In the genomic region with DNA sequence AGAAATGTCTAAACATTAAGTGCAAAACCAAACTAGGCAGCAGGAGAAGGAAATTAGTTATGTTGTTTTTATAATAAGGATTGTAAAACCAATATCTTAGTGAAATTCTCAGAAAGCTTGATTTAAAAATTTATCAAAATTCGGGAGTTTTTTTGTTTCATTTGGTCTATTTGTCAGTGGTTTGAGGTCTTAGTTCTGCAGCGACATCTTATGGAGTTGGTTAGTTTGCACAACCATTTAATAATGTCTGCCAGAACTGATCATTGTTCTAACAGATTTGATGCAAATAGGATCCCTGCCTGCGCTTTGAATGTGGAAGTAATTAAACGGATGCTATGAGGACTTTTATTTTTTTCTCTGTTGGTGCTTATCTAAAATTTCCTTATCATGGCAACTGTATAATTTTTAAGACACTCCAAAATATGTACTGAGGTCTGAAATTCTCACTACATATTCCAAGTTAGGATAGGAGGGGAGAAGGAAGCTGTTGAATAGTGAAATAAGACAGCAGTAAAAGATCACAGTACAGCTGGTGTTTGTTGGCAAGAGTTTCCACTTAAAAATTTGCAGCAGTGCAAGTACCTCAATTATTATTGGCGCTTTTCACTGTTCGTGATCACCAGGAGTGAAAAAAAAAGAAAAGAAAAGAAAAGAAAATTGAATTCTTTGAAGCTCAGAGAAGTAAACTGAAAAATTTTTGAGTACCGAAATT, we compare ENCODE assay signal across 11 cellular contexts.
DNase-seq lines count a peak whose midpoint lies in the region; ATAC-seq and TF ChIP-seq lines count a peak whose summit lies in the region.
"Had no signal": no experiment of that assay in that cellular context is flagged by ENCODE, and none has a peak within 500 bp of the region (broad histone marks: within the 10 kb centered on the region; RNA-seq: fewer than 3 reads in every experiment).

No MANE protein-coding gene starts in this region.

- H3K4me2 ChIP-seq in SK-N-SH, result no peak overlapping the region

- no peak for TF ChIP-seq POLR2A in spleen (IDR thresholded peaks at IDR 0.05)

- H3K27ac ChIP-seq in SK-N-SH (ENCODE audit: low read depth in 2 of 2, low read length in 1 of 2), result no peak overlapping the region
- H3K27ac ChIP-seq in spleen, result no peak overlapping the region

- WGBS in SK-N-SH (ENCODE audit: low lambda C conversion rate), result 48% methylated on average over 7 of the region's 7 CpGs
- 66 to 81% (median 74%) methylated on average over 7 of the region's 7 CpGs for WGBS in spleen, 5 donors

- no peaks in the 10 kb centered on the region for H4K20me1 ChIP-seq in SK-N-SH (ENCODE audit: insufficient read depth)

- POLR2A ChIA-PET in SK-N-SH (lab: Yijun Ruan, JAX), result no interaction called here

- no peak for ATAC-seq in HG02610 (IDR thresholded peaks at IDR 0.05; ENCODE audit: unreplicated experiment)

- intact Hi-C loops in spleen (cut with DNase I; ENCODE audit: low total_unique reads), result no loop called here

- CTCF ChIA-PET in SK-N-SH (lab: Yijun Ruan, JAX), result interaction anchor here (0.8 to 1.5 kb wide), 5 partner anchors 12 to 215 kb away, joined by 3 to 5 read pairs (median 3); no protein-coding TSS in a partner anchor

- no peaks in the 10 kb centered on the region for H3K9me2 ChIP-seq in SK-N-SH

- H2AFZ ChIP-seq in SK-N-SH (ENCODE audit: low read depth), result 0 out of 2 replicates have a peak overlapping the region, but pooled peaks have one; percentile 20

- H3F3A ChIP-seq in SK-N-SH (replicated peaks; ENCODE audit: insufficient read depth), result no peaks in the 10 kb centered on the region

- no peaks in the 10 kb centered on the region for H3K79me2 ChIP-seq in SK-N-SH (ENCODE audit: insufficient read depth)

- H3K36me3 ChIP-seq in SK-N-SH (replicated peaks in 1 of 2; ENCODE audit: control insufficient read depth in 1 of 2, insufficient read depth in 2 of 2, low read length in 1 of 2) (no peaks in the 10 kb centered on the region), spleen (no peaks in the 10 kb centered on the region)

- no peak for TF ChIP-seq EP300 in SK-N-SH (IDR thresholded peaks at IDR 0.05; ENCODE audit: borderline replicate concordance in 1 of 2, low read depth in 1 of 2, low read length in 1 of 2)

- H3K4me1 ChIP-seq in SK-N-SH (ENCODE audit: control insufficient read depth in 1 of 2, insufficient read depth in 2 of 2, low read depth in 1 of 2, low read length in 1 of 2) (no peaks in the 10 kb centered on the region; a peak in 1 of 4 replicates), spleen (no peaks in the 10 kb centered on the region)

- H3K9ac ChIP-seq in SK-N-SH, result no peak overlapping the region

- no peaks in the 10 kb centered on the region for H3K9me3 ChIP-seq in SK-N-SH
- H3K9me3 ChIP-seq in spleen, result no peaks in the 10 kb centered on the region

- H3K4me3 ChIP-seq in AG10803 (ENCODE audit: low read length) (no peak overlapping the region; the same call in 1 of the 2 replicates), HFF-Myc (replicated peaks; ENCODE audit: low read depth, low read length) (no peak overlapping the region), SK-N-SH (ENCODE audit: low read depth in 2 of 2, low read length in 1 of 2) (no peak overlapping the region), spleen (no peak overlapping the region)

- peak; percentile 61 for TF ChIP-seq RAD21 in SK-N-SH (IDR thresholded peaks at IDR 0.05; ENCODE audit: low read length)

- DNase-seq in AG10803 (ENCODE audit: low read depth), result peak; percentile 38
- DNase-seq in HFF-Myc (ENCODE audit: extremely low read depth, low read depth), result no peak
- DNase-seq in SK-N-SH, result peak; percentile 5
- DNase-seq in globus pallidus (ENCODE audit: low spot score), result peak; percentile 41
- DNase-seq in OCI-M2 (lab: John Stamatoyannopoulos, UW; ENCODE audit: unreplicated experiment), result no peak
- DNase-seq in spleen, result no peak
- DNase-seq in NCI-H187 treated with DMSO at 0.1 percent for 48 hours (lab: John Stamatoyannopoulos, UW), result no peak
- DNase-seq: activated CD8-positive, alpha-beta memory T cell treated with anti-CD3 and anti-CD28 coated beads, Interleukin-2, amount 50 U/mL, for 48 hours; Calu3; Kasumi-1 had no signal

- peak; percentile 46 for TF ChIP-seq CTCF in AG10803 (conservative IDR thresholded peaks at IDR 0.05; ENCODE audit: low read length)
- peak; percentile 18 for TF ChIP-seq CTCF in HFF-Myc (IDR thresholded peaks at IDR 0.05; ENCODE audit: low read depth, low read length, missing control alignments)
- peak; percentile 48 for TF ChIP-seq CTCF in SK-N-SH (IDR thresholded peaks at IDR 0.05)
- no peak for TF ChIP-seq CTCF in spleen (IDR thresholded peaks at IDR 0.05 in 8 of 11, conservative IDR thresholded peaks at IDR 0.05 in 3 of 11)

- H3K27me3 ChIP-seq in SK-N-SH (ENCODE audit: insufficient read depth), result no peaks in the 10 kb centered on the region
- no peaks in the 10 kb centered on the region for H3K27me3 ChIP-seq in spleen (replicated peaks in 1 of 7)

TF ChIP-seq in SK-N-SH, 30 proteins besides CTCF, POLR2A, EP300 and RAD21:
- TF ChIP-seq PBX3 (IDR thresholded peaks at IDR 0.05) (no peak), GABPA (IDR thresholded peaks at IDR 0.05; ENCODE audit: low read depth) (no peak), POLR2AphosphoS5 (IDR thresholded peaks at IDR 0.05; ENCODE audit: low read depth, low read length) (no peak), MEF2A (IDR thresholded peaks at IDR 0.05; ENCODE audit: borderline replicate concordance, low read depth) (no peak), ELF1 (IDR thresholded peaks at IDR 0.05) (no peak), FOSL2 (IDR thresholded peaks at IDR 0.05; ENCODE audit: borderline replicate concordance, low read depth) (no peak)

Comparison
In these comparisons a context has a peak if more than half of its experiments do, and no peak if none do; other contexts are left out.
1. DNase-seq: peak in AG10803 (single experiment), SK-N-SH (single experiment) and globus pallidus (single experiment); none in HFF-Myc (single experiment), OCI-M2 (single experiment), spleen (single experiment) and NCI-H187 treated with DMSO at 0.1 percent for 48 hours (single experiment).
2. CTCF ChIP-seq: peak in AG10803 (single experiment), HFF-Myc (single experiment) and SK-N-SH (single experiment); none in spleen (0 of 11).